In the genomic region with DNA sequence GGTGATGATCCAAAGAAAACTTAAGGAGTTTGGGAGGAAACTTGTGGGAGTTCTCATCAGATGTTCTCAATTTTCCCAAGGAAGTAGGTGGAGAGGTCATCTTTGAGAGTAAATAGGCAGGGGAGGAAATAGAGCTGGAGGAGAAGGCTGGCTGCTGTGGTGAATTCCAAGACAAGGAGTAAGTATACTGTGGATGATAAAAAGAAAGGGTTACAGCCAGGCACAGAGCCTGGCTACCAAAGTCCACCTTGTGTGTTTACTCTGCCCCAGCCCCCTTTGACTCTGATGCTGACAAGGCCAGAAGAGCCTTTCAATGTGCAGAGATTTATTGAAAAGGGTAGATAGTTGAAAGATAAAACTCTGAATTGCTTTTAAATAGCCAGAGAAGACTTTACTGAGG, we compare ENCODE assay signal across 1 cellular context.
A peak's percentile ranks its signal among the peaks of the same experiment; 100 is the strongest.
TF ChIP-seq lines count a peak whose summit lies in the region.

No MANE protein-coding gene starts in this region.

TF ChIP-seq in A549, 52 proteins besides CTCF, POLR2A, EP300 and RAD21 (continued from another document):
- TF ChIP-seq, protein P1, sequence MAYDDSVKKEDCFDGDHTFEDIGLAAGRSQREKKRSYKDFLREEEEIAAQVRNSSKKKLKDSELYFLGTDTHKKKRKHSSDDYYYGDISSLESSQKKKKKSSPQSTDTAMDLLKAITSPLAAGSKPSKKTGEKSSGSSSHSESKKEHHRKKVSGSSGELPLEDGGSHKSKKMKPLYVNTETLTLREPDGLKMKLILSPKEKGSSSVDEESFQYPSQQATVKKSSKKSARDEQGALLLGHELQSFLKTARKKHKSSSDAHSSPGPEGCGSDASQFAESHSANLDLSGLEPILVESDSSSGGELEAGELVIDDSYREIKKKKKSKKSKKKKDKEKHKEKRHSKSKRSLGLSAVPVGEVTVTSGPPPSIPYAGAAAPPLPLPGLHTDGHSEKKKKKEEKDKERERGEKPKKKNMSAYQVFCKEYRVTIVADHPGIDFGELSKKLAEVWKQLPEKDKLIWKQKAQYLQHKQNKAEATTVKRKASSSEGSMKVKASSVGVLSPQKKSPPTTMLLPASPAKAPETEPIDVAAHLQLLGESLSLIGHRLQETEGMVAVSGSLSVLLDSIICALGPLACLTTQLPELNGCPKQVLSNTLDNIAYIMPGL (CRISPR knock-in tag; IDR thresholded peaks at IDR 0.05; ENCODE audit: borderline replicate concordance): no peak
- TF ChIP-seq, protein P2, sequence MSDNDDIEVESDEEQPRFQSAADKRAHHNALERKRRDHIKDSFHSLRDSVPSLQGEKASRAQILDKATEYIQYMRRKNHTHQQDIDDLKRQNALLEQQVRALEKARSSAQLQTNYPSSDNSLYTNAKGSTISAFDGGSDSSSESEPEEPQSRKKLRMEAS (IDR thresholded peaks at IDR 0.05): peak; percentile 42; the same call in 1 of the 2 replicates
- TF ChIP-seq CBX2 (IDR thresholded peaks at IDR 0.05; ENCODE audit: borderline replicate concordance, low read depth) (no peak), ESRRA (IDR thresholded peaks at IDR 0.05; ENCODE audit: borderline replicate concordance, low read length) (no peak; the same call in 1 of the 2 replicates), FOSL2 (IDR thresholded peaks at IDR 0.05) (no peak; the same call in 1 of the 2 replicates), FOSL2 (CRISPR knock-in tag; IDR thresholded peaks at IDR 0.05) (peak; percentile 37; the same call in 1 of the 2 replicates), JUNB (IDR thresholded peaks at IDR 0.05) (peak; percentile 43; the same call in 1 of the 2 replicates), RCOR1 (IDR thresholded peaks at IDR 0.05; ENCODE audit: low read depth, low read length) (no peak), GATA3 (IDR thresholded peaks at IDR 0.05; ENCODE audit: borderline replicate concordance) (peak; percentile 90), SMC3 (IDR thresholded peaks at IDR 0.05) (peak; percentile 50; the same call in 2 of the 3 replicates), ZC3H11A (IDR thresholded peaks at IDR 0.05) (no peak), JUN (IDR thresholded peaks at IDR 0.05) (peak; percentile 40 to 74; a peak in 3 of 5 replicates), MYC (IDR thresholded peaks at IDR 0.05; ENCODE audit: borderline replicate concordance, low read length) (no peak), MAZ (IDR thresholded peaks at IDR 0.05; ENCODE audit: borderline replicate concordance, low read depth, low read length) (no peak), TFCP2L1 (CRISPR knock-in tag; IDR thresholded peaks at IDR 0.05) (no peak), ZFP36 (IDR thresholded peaks at IDR 0.05; ENCODE audit: borderline replicate concordance, partially characterized antibody) (no peak), KDM5A (IDR thresholded peaks at IDR 0.05) (no peak), ZNF302 (CRISPR knock-in tag; IDR thresholded peaks at IDR 0.05) (no peak), SREBF2 (IDR thresholded peaks at IDR 0.05) (no peak), POLR2AphosphoS2 (conservative IDR thresholded peaks at IDR 0.05; ENCODE audit: low read length) (no peak), FOXS1 (CRISPR knock-in tag; IDR thresholded peaks at IDR 0.05) (no peak), RARB (CRISPR knock-in tag; IDR thresholded peaks at IDR 0.05) (no peak), NR3C1 (IDR thresholded peaks at IDR 0.05) (no peak), CBX8 (IDR thresholded peaks at IDR 0.05) (no peak), HOXB5 (CRISPR knock-in tag; IDR thresholded peaks at IDR 0.05) (no peak)
- TF ChIP-seq, protein P3, sequence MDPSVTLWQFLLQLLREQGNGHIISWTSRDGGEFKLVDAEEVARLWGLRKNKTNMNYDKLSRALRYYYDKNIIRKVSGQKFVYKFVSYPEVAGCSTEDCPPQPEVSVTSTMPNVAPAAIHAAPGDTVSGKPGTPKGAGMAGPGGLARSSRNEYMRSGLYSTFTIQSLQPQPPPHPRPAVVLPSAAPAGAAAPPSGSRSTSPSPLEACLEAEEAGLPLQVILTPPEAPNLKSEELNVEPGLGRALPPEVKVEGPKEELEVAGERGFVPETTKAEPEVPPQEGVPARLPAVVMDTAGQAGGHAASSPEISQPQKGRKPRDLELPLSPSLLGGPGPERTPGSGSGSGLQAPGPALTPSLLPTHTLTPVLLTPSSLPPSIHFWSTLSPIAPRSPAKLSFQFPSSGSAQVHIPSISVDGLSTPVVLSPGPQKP (IDR thresholded peaks at IDR 0.05; ENCODE audit: low read depth, low read length): no peak
